Comparison of ENCODE assay signal across 8 cellular contexts in the genomic region with DNA sequence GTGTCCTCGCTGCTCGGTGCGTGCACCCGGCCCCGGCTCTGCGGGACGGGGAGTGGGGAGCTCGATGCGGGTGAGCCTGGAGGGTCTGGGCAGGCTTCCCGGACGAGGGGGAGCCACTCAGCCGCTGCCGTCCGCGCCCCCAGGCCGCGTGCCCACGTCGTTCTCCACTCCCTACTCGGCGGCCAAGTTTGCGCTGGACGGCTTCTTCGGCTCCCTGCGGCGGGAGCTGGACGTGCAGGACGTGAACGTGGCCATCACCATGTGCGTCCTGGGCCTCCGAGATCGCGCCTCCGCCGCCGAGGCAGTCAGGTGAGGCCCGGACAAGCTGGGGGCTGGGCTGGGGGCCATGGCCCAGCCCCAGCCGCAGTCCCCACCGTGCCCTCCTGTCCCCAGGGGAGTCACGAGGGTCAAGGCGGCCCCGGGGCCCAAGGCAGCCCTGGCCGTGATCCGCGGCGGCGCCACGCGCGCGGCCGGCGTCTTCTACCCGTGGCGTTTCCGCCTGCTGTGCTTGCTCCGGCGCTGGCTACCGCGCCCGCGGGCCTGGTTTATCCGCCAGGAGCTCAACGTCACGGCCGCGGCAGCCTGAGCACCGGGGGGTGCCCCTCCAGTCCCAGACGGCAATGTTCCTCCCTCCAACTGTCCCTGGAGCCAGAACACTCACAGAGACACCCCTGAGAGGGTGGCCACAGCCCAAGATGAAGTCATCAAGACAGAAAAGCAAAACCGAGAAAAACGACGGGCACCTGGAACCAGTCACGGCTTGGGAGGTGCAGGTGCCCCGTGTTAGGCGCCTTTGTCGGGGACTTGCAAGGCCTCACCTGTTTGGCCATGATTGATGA. TPM values are rescaled to one million over a fixed set of nuclear protein-coding genes. Genes with fewer than 3 reads are reported as not detected.
A peak's percentile ranks its signal among the peaks of the same experiment; 100 is the strongest.
DNase-seq lines count a peak whose midpoint lies in the region; ATAC-seq and TF ChIP-seq lines count a peak whose summit lies in the region.

No MANE protein-coding gene starts in this region.

- H3K27ac ChIP-seq in AG04450 (ENCODE audit: low read depth, low read length) (no peak overlapping the region), colonic mucosa (no peak overlapping the region)
- peak overlapping the region; percentile 73 for H3K27ac ChIP-seq in naive thymus-derived CD4-positive, alpha-beta T cell (ENCODE audit: low read depth, low read length)

- no peaks in the 10 kb centered on the region for H3K27me3 ChIP-seq in AG04450 (ENCODE audit: control insufficient read depth, insufficient read depth, low read length)
- no peaks in the 10 kb centered on the region for H3K27me3 ChIP-seq in colonic mucosa
- H3K27me3 ChIP-seq in naive thymus-derived CD4-positive, alpha-beta T cell (ENCODE audit: control insufficient read depth in 2 of 2, insufficient read depth in 2 of 2, low read length in 2 of 2): no peaks in the 10 kb centered on the region

- H3K9me3 Mint-ChIP-seq in naive thymus-derived CD4-positive, alpha-beta T cell: peaks cover 0 to 3% (median 0%) of the 10 kb centered on the region in 11 donors

- H3K27me3 Mint-ChIP-seq in naive thymus-derived CD4-positive, alpha-beta T cell: peaks cover 0 to 3% (median 0%) of the 10 kb centered on the region in 5 donors

- peak overlapping the region in 2 of 9 donors; percentile 53 to 87 for H3K27ac Mint-ChIP-seq in naive thymus-derived CD4-positive, alpha-beta T cell

- peak overlapping the region in 1 of 2 donors; percentile 50 for H3K9ac ChIP-seq in colonic mucosa (ENCODE audit: low read depth in 2 of 2, low read length in 2 of 2)

- peaks cover 0 to 11% (median 0%) of the 10 kb centered on the region in 5 donors for H3K36me3 Mint-ChIP-seq in naive thymus-derived CD4-positive, alpha-beta T cell

- H3K36me3 ChIP-seq in colonic mucosa: no peaks in the 10 kb centered on the region
- H3K36me3 ChIP-seq in naive thymus-derived CD4-positive, alpha-beta T cell (ENCODE audit: control insufficient read depth in 2 of 3, insufficient read depth in 3 of 3, low read length in 3 of 3): peaks cover 0 to 10% (median 4%) of the 10 kb centered on the region in 3 experiments

- H3K4me1 Mint-ChIP-seq in naive thymus-derived CD4-positive, alpha-beta T cell: peaks cover 5 to 36% (median 31%) of the 10 kb centered on the region in 7 donors

- H3K4me3 Mint-ChIP-seq in naive thymus-derived CD4-positive, alpha-beta T cell: peak overlapping the region; percentile 71 to 91 (median 82)

- intact Hi-C loops in colonic mucosa (cut with DNase I): no loop called here
- intact Hi-C loops in naive thymus-derived CD4-positive, alpha-beta T cell (cut with micrococcal nuclease): loop anchor here (5.0 to 10.0 kb wide), 5 partner anchors 427 to 1847 kb away; a partner anchor contains a TSS

- H3K4me3 ChIP-seq in AG04450 (ENCODE audit: low read depth, low read length) (peak overlapping the region; percentile 64), colonic mucosa (peak overlapping the region; percentile 57)
- H3K4me3 ChIP-seq in naive thymus-derived CD4-positive, alpha-beta T cell (ENCODE audit: low read length): peak overlapping the region; percentile 58

- TF ChIP-seq CTCF in AG04450 (IDR thresholded peaks at IDR 0.05; ENCODE audit: low read depth, low read length): no peak
- peak; percentile 34 for TF ChIP-seq CTCF in LNCAP (IDR thresholded peaks at IDR 0.05)
- TF ChIP-seq CTCF in colonic mucosa (IDR thresholded peaks at IDR 0.05): no peak

- peaks cover 11% of the 10 kb centered on the region for H3K4me1 ChIP-seq in colonic mucosa
- H3K4me1 ChIP-seq in naive thymus-derived CD4-positive, alpha-beta T cell (ENCODE audit: control insufficient read depth in 2 of 2, insufficient read depth in 2 of 2, low read length in 2 of 2): peaks cover 12 to 21% of the 10 kb centered on the region in 2 donors

- POLR2A ChIA-PET in AG04450 (lab: Yijun Ruan, JAX): interaction anchor here (0.8 to 1.6 kb wide), 4 partner anchors 13 to 215 kb away, joined by 5 to 9 read pairs (median 6); a partner anchor contains a TSS
- POLR2A ChIA-PET in naive thymus-derived CD4-positive, alpha-beta T cell (lab: Charles Lee): interaction anchor here (1.1 to 2.1 kb wide), 4 partner anchors 20 to 896 kb away, joined by 3 to 21 read pairs (median 12); a partner anchor contains a TSS

- DNase-seq in AG04450 (ENCODE audit: low read depth, low spot score): no peak
- no peak for DNase-seq in colonic mucosa
- DNase-seq in naive thymus-derived CD4-positive, alpha-beta T cell: no peak
- DNase-seq in hepatic stellate cell (ENCODE audit: low spot score): no peak
- DNase-seq in SHP77 treated with DMSO at 0.1 percent for 48 hours (lab: John Stamatoyannopoulos, UW): no peak

- ATAC-seq in naive thymus-derived CD4-positive, alpha-beta T cell: no peak
- no peak for ATAC-seq in GM21528 (IDR thresholded peaks at IDR 0.05; ENCODE audit: low FRiP score, unreplicated experiment)
- ATAC-seq in GM21381 (IDR thresholded peaks at IDR 0.05; ENCODE audit: unreplicated experiment): no peak

- H3K9me3 ChIP-seq in AG04450 (ENCODE audit: control insufficient read depth, insufficient read depth, low read length): peaks cover 14% of the 10 kb centered on the region; the same call in 1 of the 2 replicates
- H3K9me3 ChIP-seq in colonic mucosa: no peaks in the 10 kb centered on the region
- no peaks in the 10 kb centered on the region for H3K9me3 ChIP-seq in naive thymus-derived CD4-positive, alpha-beta T cell (ENCODE audit: control insufficient read depth in 2 of 3, low read length in 3 of 3)

- CTCF ChIA-PET in AG04450 (lab: Charles Lee): interaction anchor here (0.6 to 3.5 kb wide), 15 partner anchors 8 to 1718 kb away, joined by 3 to 23 read pairs (median 3); no protein-coding TSS in a partner anchor
- CTCF ChIA-PET in naive thymus-derived CD4-positive, alpha-beta T cell (lab: Charles Lee): interaction anchor here (1.7 to 2.0 kb wide), 2 partner anchors 65 to 117 kb away, joined by 6 to 8 read pairs; a partner anchor contains a TSS

RNA-seq across cellular contexts. Expression of a gene that starts 2.5 kb away (rescaled TPM):
- polyA plus RNA-seq in AG04450 (2011; rRNA removed): 478 and 743 TPM in 2 replicates
- 228 and 256 TPM in 2 replicates for polyA minus RNA-seq in AG04450 (2011; rRNA and poly(A)+ RNA removed)
- 100 to 1,000 TPM; 844 to 976 TPM for total RNA-seq in colonic mucosa
- total RNA-seq in naive thymus-derived CD4-positive, alpha-beta T cell: 1,000 to 10,000 TPM in 3 of 5 experiments, 100 to 1,000 TPM in 2; 865 to 1,786 (median 1,037) TPM
- 1,000 to 10,000 TPM; 2,342 to 2,564 TPM for polyA plus RNA-seq in naive thymus-derived CD4-positive, alpha-beta T cell

RNA-seq across cellular contexts. Expression of a gene that starts 6.8 kb away (rescaled TPM):
- 4.9 and 7.0 TPM in 2 replicates for polyA plus RNA-seq in AG04450 (2011; rRNA removed)
- polyA minus RNA-seq in AG04450 (2011; rRNA and poly(A)+ RNA removed): 2.3 and 2.4 TPM in 2 replicates
- 1 to 10 TPM; 3.2 to 3.4 TPM for total RNA-seq in colonic mucosa
- 1 to 10 TPM; 2.8 to 5.2 (median 3.6) TPM for total RNA-seq in naive thymus-derived CD4-positive, alpha-beta T cell
- polyA plus RNA-seq in naive thymus-derived CD4-positive, alpha-beta T cell: 1 to 10 TPM; 8.4 to 9.6 TPM

RNA-seq across cellular contexts. Expression of a gene that starts 7.3 kb away (rescaled TPM):
- polyA plus RNA-seq in AG04450 (2011; rRNA removed): 25.2 and 39.3 TPM in 2 replicates
- polyA minus RNA-seq in AG04450 (2011; rRNA and poly(A)+ RNA removed): 8.0 and 8.5 TPM in 2 replicates
- total RNA-seq in colonic mucosa: 10 to 100 TPM; 56.0 to 88.0 TPM
- total RNA-seq in naive thymus-derived CD4-positive, alpha-beta T cell: 10 to 100 TPM; 26.1 to 49.3 (median 38.4) TPM
- polyA plus RNA-seq in naive thymus-derived CD4-positive, alpha-beta T cell: 100 to 1,000 TPM in 1 of 2 donors, 10 to 100 TPM in 1; 76.8 to 109 TPM

RNA-seq across cellular contexts. Expression of a gene that starts 32.4 kb away (rescaled TPM):
- 37.8 and 48.6 TPM in 2 replicates for polyA plus RNA-seq in AG04450 (2011; rRNA removed)
- polyA minus RNA-seq in AG04450 (2011; rRNA and poly(A)+ RNA removed): 34.4 and 54.3 TPM in 2 replicates
- 100 to 1,000 TPM in 1 of 2 donors, 10 to 100 TPM in 1; 64.3 to 133 TPM for total RNA-seq in colonic mucosa
- 100 to 1,000 TPM in 1 of 5 experiments, 10 to 100 TPM in 4; 62.8 to 102 (median 74.8) TPM for total RNA-seq in naive thymus-derived CD4-positive, alpha-beta T cell
- 10 to 100 TPM; 20.0 to 60.0 TPM for polyA plus RNA-seq in naive thymus-derived CD4-positive, alpha-beta T cell

RNA-seq across cellular contexts. Expression of a gene that starts 32.9 kb away (rescaled TPM):
- not detected in 2 replicates for polyA plus RNA-seq in AG04450 (2011; rRNA removed)
- not detected in 2 replicates for polyA minus RNA-seq in AG04450 (2011; rRNA and poly(A)+ RNA removed)
- total RNA-seq in colonic mucosa: not detected
- total RNA-seq in naive thymus-derived CD4-positive, alpha-beta T cell: under 1 TPM in 1 of 5 experiments, not detected in 4; 0.07 TPM
- polyA plus RNA-seq in naive thymus-derived CD4-positive, alpha-beta T cell: not detected
